In genomic region chr6:15916581-15916980, GRCh38 we compare ENCODE assay signal across 1 cellular context.
TF ChIP-seq lines count a peak whose summit lies in the region.

No MANE protein-coding gene starts in this region.

TF ChIP-seq in K562, 482 proteins besides CTCF, POLR2A, EP300 and RAD21 (continued from another document):
- TF ChIP-seq ZBTB11 (CRISPR knock-in tag; IDR thresholded peaks at IDR 0.05) (no peak), TFAP4 (CRISPR knock-in tag; IDR thresholded peaks at IDR 0.05; ENCODE audit: borderline replicate concordance) (0 out of 2 replicates have a peak, but pooled peaks have one; percentile 21)
